8 cellular contexts compared by ENCODE assay signal in genomic region chr2:218387369-218388194, GRCh38. TPM values are rescaled to one million over a fixed set of nuclear protein-coding genes. Genes with fewer than 3 reads are reported as not detected.
DNase-seq lines count a peak whose midpoint lies in the region; ATAC-seq and TF ChIP-seq lines count a peak whose summit lies in the region.

No MANE protein-coding gene starts in this region.

- TF ChIP-seq RAD21 in liver (IDR thresholded peaks at IDR 0.05) = no peak

- intact Hi-C loops in colonic mucosa (cut with DNase I) (no loop called here), tibial artery (cut with DNase I; ENCODE audit: low total_unique reads) (no loop called here)

- ATAC-seq in GM19438 (IDR thresholded peaks at IDR 0.05; ENCODE audit: low read depth, unreplicated experiment) = peak; percentile 60
- no peak for ATAC-seq in HG02938 (IDR thresholded peaks at IDR 0.05; ENCODE audit: unreplicated experiment)

- H3K9me3 ChIP-seq in colonic mucosa = no peaks in the 10 kb centered on the region
- H3K9me3 ChIP-seq in liver (ENCODE audit: control insufficient read depth in 4 of 4, low read length in 3 of 4) = no peaks in the 10 kb centered on the region
- no peaks in the 10 kb centered on the region for H3K9me3 ChIP-seq in tibial artery

- H3K27me3 ChIP-seq in colonic mucosa = no peaks in the 10 kb centered on the region
- no peaks in the 10 kb centered on the region for H3K27me3 ChIP-seq in liver (ENCODE audit: control insufficient read depth in 4 of 4, insufficient read depth in 4 of 4, low read length in 3 of 4)
- H3K27me3 ChIP-seq in tibial artery = peaks cover 0 to 5% of the 10 kb centered on the region in 2 donors

- H3K36me3 ChIP-seq in colonic mucosa = no peaks in the 10 kb centered on the region
- no peaks in the 10 kb centered on the region for H3K36me3 ChIP-seq in liver (ENCODE audit: control insufficient read depth in 4 of 4, insufficient read depth in 3 of 4, low read depth in 1 of 4, low read length in 3 of 4)
- no peaks in the 10 kb centered on the region for H3K36me3 ChIP-seq in tibial artery

- TF ChIP-seq CTCF in colonic mucosa (IDR thresholded peaks at IDR 0.05) (no peak), liver (IDR thresholded peaks at IDR 0.05; ENCODE audit: low read depth, low read length, missing input control) (no peak), tibial artery (IDR thresholded peaks at IDR 0.05) (no peak)

- H3K4me3 ChIP-seq in colonic mucosa = peak overlapping the region; percentile 34
- H3K4me3 ChIP-seq in liver (ENCODE audit: low read depth in 1 of 3, low read length in 3 of 3) = peak overlapping the region in 2 of 3 donors; percentile 39 to 51
- peak overlapping the region; percentile 34 to 44 for H3K4me3 ChIP-seq in tibial artery

- WGBS in liver = 20% methylated on average over 38 of the region's 38 CpGs

- H3K27ac ChIP-seq in colonic mucosa (peak overlapping the region; percentile 42), liver (ENCODE audit: low read depth in 1 of 2, low read length in 2 of 2) (peak overlapping the region; percentile 23 to 43), tibial artery (no peak overlapping the region)

- peak overlapping the region; percentile 72 for H3K9ac ChIP-seq in colonic mucosa (ENCODE audit: low read depth in 2 of 2, low read length in 2 of 2)
- H3K9ac ChIP-seq in liver (ENCODE audit: low read depth in 1 of 2, low read length in 2 of 2) = peak overlapping the region in 1 of 2 donors; percentile 26

- DNase-seq in NCI-H460 (ENCODE audit: extremely low read depth, low read depth) (peak; percentile 45), colonic mucosa (peak; percentile 85), tibial artery (no peak), RKO (ENCODE audit: low spot score) (no peak), amniotic stem cell (lab: John Stamatoyannopoulos, UW) (no peak)

- H3K4me1 ChIP-seq in colonic mucosa = no peaks in the 10 kb centered on the region
- H3K4me1 ChIP-seq in liver (ENCODE audit: control insufficient read depth in 4 of 4, insufficient read depth in 4 of 4, low read length in 3 of 4) = peaks cover 0 to 10% (median 4%) of the 10 kb centered on the region in 4 donors
- peaks cover 0 to 10% (median 9%) of the 10 kb centered on the region in 4 donors for H3K4me1 ChIP-seq in tibial artery

TF ChIP-seq in liver, 16 proteins besides CTCF, POLR2A, EP300 and RAD21:
- TF ChIP-seq HNF4A (conservative IDR thresholded peaks at IDR 0.05) (peak in 1 of 2 donors; percentile 14), NR2F2 (IDR thresholded peaks at IDR 0.05) (peak; percentile 33), MAX (IDR thresholded peaks at IDR 0.05) (no peak)

RNA-seq across cellular contexts. Expression of gene SLC11A1, which starts 5.5 kb away (rescaled TPM):
- 0.32 and 1.2 TPM in 2 replicates for total RNA-seq in NCI-H460 (2014; rRNA removed; shearing (Covaris generic))
- 0.53 and 0.92 TPM in 2 replicates for polyA plus RNA-seq in NCI-H460 (2014; cell fraction: nucleus; rRNA removed)
- total RNA-seq in colonic mucosa = 1 to 10 TPM; 1.1 to 1.8 TPM
- 10 to 100 TPM in 1 of 2 donors, 1 to 10 TPM in 1; 1.4 to 23.0 TPM for total RNA-seq in liver
- polyA plus RNA-seq in liver = 1 to 10 TPM; 2.7 to 3.8 TPM

RNA-seq across cellular contexts. Expression of gene CTDSP1, which starts 12.1 kb away (rescaled TPM):
- total RNA-seq in NCI-H460 (2014; rRNA removed; shearing (Covaris generic)) = 63.8 and 68.7 TPM in 2 replicates
- polyA plus RNA-seq in NCI-H460 (2014; cell fraction: nucleus; rRNA removed) = 86.5 and 88.7 TPM in 2 replicates
- 100 to 1,000 TPM; 137 to 150 TPM for total RNA-seq in colonic mucosa
- 10 to 100 TPM; 46.6 to 66.5 TPM for total RNA-seq in liver
- 10 to 100 TPM; 38.3 to 76.5 TPM for polyA plus RNA-seq in liver

RNA-seq across cellular contexts. Expression of gene CATIP, which starts 30.9 kb away (rescaled TPM):
- total RNA-seq in NCI-H460 (2014; rRNA removed; shearing (Covaris generic)) = 0.59 TPM in 1 of 2 replicates, not detected in the other
- polyA plus RNA-seq in NCI-H460 (2014; cell fraction: nucleus; rRNA removed) = 0.25 and 2.2 TPM in 2 replicates
- total RNA-seq in colonic mucosa = not detected
- total RNA-seq in liver = not detected
- polyA plus RNA-seq in liver = under 1 TPM; 0.05 to 0.35 TPM

RNA-seq across cellular contexts. Expression of gene VIL1, which starts 31.3 kb away (rescaled TPM):
- total RNA-seq in NCI-H460 (2014; rRNA removed; shearing (Covaris generic)) = 0.02 TPM in 1 of 2 replicates, not detected in the other
- polyA plus RNA-seq in NCI-H460 (2014; cell fraction: nucleus; rRNA removed) = 1.8 TPM in 1 of 2 replicates, not detected in the other
- total RNA-seq in colonic mucosa (100 to 1,000 TPM; 545 to 634 TPM), liver (10 to 100 TPM; 42.3 to 72.0 TPM)
- polyA plus RNA-seq in liver = 10 to 100 TPM; 16.4 to 21.0 TPM

Comparison
In these comparisons a context has a peak if more than half of its experiments do, and no peak if none do; other contexts are left out.
1. DNase-seq: peak in NCI-H460 (single experiment) and colonic mucosa (single experiment); none in tibial artery (0 of 2), RKO (single experiment) and amniotic stem cell (single experiment).
2. H3K27ac ChIP-seq: peak in colonic mucosa (single experiment) and liver (2 of 2); none in tibial artery (0 of 2).
3. Peak in every context shown above with its lines, with median percentiles within 50 percentile points of each other: H3K4me3 ChIP-seq.